Comparison of ENCODE assay signal across 8 cellular contexts in the genomic region with DNA sequence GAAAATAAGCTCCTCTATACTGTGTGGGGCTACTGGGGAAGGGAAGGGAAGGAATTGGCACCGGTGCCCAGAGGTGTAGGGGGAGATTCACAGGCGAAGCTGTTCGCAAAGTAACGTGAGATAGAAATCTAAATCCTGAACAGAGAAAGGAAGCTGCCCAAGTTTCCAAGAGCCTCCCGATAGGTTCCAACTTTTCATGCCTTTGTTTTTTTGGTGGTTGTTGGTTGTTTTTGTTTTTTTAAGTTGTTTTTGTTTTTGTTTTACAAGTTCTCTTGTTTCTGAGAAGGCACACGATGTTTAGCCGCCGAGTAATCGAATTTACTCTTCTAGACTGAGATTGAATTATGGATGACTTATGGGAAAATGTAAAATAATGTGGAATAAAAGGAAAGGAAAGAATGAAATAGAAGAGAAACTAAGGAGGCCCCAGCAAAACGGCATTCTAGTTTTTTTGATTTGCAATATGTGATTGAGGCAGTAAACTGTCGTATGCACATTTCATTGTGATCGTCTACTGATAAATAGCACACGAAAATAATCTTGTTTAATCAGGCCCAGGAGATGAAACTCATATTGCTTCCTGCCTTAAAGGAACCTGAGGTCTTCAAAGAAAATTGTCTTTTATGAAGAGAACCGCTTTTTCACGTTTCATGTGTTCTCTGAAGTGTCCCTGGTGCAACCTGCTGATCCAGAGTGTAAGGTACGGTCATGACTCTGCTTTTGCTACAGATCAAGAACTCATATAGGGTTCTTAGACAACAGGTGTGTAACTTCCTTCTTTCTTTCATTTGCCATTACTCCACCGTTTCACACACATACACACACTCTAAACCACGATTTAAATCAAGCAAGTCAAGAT. TPM values are rescaled to one million over a fixed set of nuclear protein-coding genes. Genes with fewer than 3 reads are reported as not detected.
DNase-seq lines count a peak whose midpoint lies in the region; ATAC-seq, FAIRE-seq and TF ChIP-seq lines count a peak whose summit lies in the region.

No MANE protein-coding gene starts in this region.

- intact Hi-C loops in kidney (cut with DNase I), result no loop called here

- WGBS in adipose tissue, 3 donors, result 24 to 27% (median 27%) methylated on average over 18 of the region's 18 CpGs

- H3K4me3 Mint-ChIP-seq in stimulated activated naive CD8-positive, alpha-beta T cell treated with anti-CD3 and anti-CD28 coated beads, Interleukin-15, amount 100 ng/mL, for 72 hours, result peak overlapping the region; percentile 83 to 85

- no peak for DNase-seq in BJ (ENCODE audit: low read depth)
- DNase-seq in HT1080 (ENCODE audit: low read depth), result peak; percentile 32
- DNase-seq in kidney, result no peak
- DNase-seq in stimulated activated naive CD8-positive, alpha-beta T cell treated with anti-CD3 and anti-CD28 coated beads, Interleukin-15, amount 100 ng/mL, for 72 hours, result no peak
- DNase-seq in NCI-H187 (lab: John Stamatoyannopoulos, UW), result no peak
- DNase-seq in NCI-H2171 (lab: John Stamatoyannopoulos, UW), result no peak

- H3K27me3 Mint-ChIP-seq in stimulated activated naive CD8-positive, alpha-beta T cell treated with anti-CD3 and anti-CD28 coated beads, Interleukin-15, amount 100 ng/mL, for 72 hours, result no peaks in the 10 kb centered on the region

- peak overlapping the region; percentile 91 to 96 for H3K27ac Mint-ChIP-seq in stimulated activated naive CD8-positive, alpha-beta T cell treated with anti-CD3 and anti-CD28 coated beads, Interleukin-15, amount 100 ng/mL, for 72 hours

- H3K4me1 ChIP-seq in kidney (ENCODE audit: control insufficient read depth in 1 of 2, insufficient read depth in 1 of 2, low read depth in 1 of 2, low read length in 2 of 2), result peaks cover 0 to 8% of the 10 kb centered on the region in 2 donors

- FAIRE-seq in kidney (lab: Jason Lieb, UNC), result no peak

- H3K27me3 ChIP-seq in BJ (ENCODE audit: control insufficient read depth, insufficient read depth, low read length), result no peaks in the 10 kb centered on the region

- CTCF ChIA-PET in BJ (lab: Yijun Ruan, JAX), result interaction anchor here (0.6 to 4.2 kb wide), 5 partner anchors 12 to 545 kb away, joined by 3 to 70 read pairs (median 3); no protein-coding TSS in a partner anchor

- H3K27ac ChIP-seq in adipose tissue (ENCODE audit: low read depth, low read length) (peak overlapping the region; percentile 81), kidney (ENCODE audit: low read depth in 2 of 2, low read length in 2 of 2) (peak overlapping the region; percentile 85 to 91)

- H3K4me3 ChIP-seq in BJ (ENCODE audit: low read depth, low read length) (peak overlapping the region; percentile 68), kidney (ENCODE audit: low read length in 2 of 2) (peak overlapping the region; percentile 78 to 88)

- H3K9ac ChIP-seq in kidney (ENCODE audit: low read length in 2 of 2), result peak overlapping the region; percentile 89 to 92

- H3K9me3 Mint-ChIP-seq in stimulated activated naive CD8-positive, alpha-beta T cell treated with anti-CD3 and anti-CD28 coated beads, Interleukin-15, amount 100 ng/mL, for 72 hours, result no peaks in the 10 kb centered on the region

- no peaks in the 10 kb centered on the region for H3K36me3 ChIP-seq in BJ (ENCODE audit: control insufficient read depth, insufficient read depth, low read length)
- H3K36me3 ChIP-seq in kidney (ENCODE audit: control insufficient read depth in 1 of 2, insufficient read depth in 2 of 2, low read length in 2 of 2), result no peaks in the 10 kb centered on the region

- TF ChIP-seq CTCF in BJ (IDR thresholded peaks at IDR 0.05; ENCODE audit: insufficient read depth, low read depth, low read length) (no peak), kidney (IDR thresholded peaks at IDR 0.05; ENCODE audit: borderline replicate concordance, extremely low read depth, insufficient read depth) (no peak)

- peaks cover 54% of the 10 kb centered on the region for H3K4me1 Mint-ChIP-seq in stimulated activated naive CD8-positive, alpha-beta T cell treated with anti-CD3 and anti-CD28 coated beads, Interleukin-15, amount 100 ng/mL, for 72 hours

- H3K9me3 ChIP-seq in kidney (ENCODE audit: control insufficient read depth in 1 of 2, low read length in 2 of 2), result no peaks in the 10 kb centered on the region

- POLR2A ChIA-PET in BJ (lab: Charles Lee), result interaction anchor here (1.0 kb wide), 1 partner anchor 56 kb away, joined by 4 read pairs; no protein-coding TSS in a partner anchor

- no peak for ATAC-seq in stimulated activated naive CD8-positive, alpha-beta T cell treated with anti-CD3 and anti-CD28 coated beads, Interleukin-15, amount 100 ng/mL, for 72 hours
- no peak for ATAC-seq in HG03196 (IDR thresholded peaks at IDR 0.05; ENCODE audit: unreplicated experiment)

RNA-seq across cellular contexts. Expression of a gene that starts 1.2 kb away (rescaled TPM):
- polyA plus RNA-seq in BJ (2011; rRNA removed) (21.4 and 45.2 TPM in 2 replicates), adipose tissue (10 to 100 TPM in 2 of 3 donors, 1 to 10 TPM in 1; 6.3 to 24.9 (median 16.8) TPM), kidney (ENCODE audit: insufficient read depth, low read depth, low replicate concordance) (16.2 TPM)
- 28.8 and 46.5 TPM in 2 replicates for polyA minus RNA-seq in BJ (2011; rRNA and poly(A)+ RNA removed)
- total RNA-seq in HT1080 (2014; rRNA removed; shearing (Covaris generic)), result 12.0 and 14.6 TPM in 2 replicates
- 18.7 and 26.2 TPM in 2 replicates for polyA plus RNA-seq in HT1080 (2015; cell fraction: cytosol; rRNA removed)
- polyA plus RNA-seq in HT1080 (2015; cell fraction: nucleus; rRNA removed), result 29.2 and 31.2 TPM in 2 replicates
- total RNA-seq in kidney, result 83.4 TPM
